Comparison of ENCODE assay signal across 8 cellular contexts in the genomic region with DNA sequence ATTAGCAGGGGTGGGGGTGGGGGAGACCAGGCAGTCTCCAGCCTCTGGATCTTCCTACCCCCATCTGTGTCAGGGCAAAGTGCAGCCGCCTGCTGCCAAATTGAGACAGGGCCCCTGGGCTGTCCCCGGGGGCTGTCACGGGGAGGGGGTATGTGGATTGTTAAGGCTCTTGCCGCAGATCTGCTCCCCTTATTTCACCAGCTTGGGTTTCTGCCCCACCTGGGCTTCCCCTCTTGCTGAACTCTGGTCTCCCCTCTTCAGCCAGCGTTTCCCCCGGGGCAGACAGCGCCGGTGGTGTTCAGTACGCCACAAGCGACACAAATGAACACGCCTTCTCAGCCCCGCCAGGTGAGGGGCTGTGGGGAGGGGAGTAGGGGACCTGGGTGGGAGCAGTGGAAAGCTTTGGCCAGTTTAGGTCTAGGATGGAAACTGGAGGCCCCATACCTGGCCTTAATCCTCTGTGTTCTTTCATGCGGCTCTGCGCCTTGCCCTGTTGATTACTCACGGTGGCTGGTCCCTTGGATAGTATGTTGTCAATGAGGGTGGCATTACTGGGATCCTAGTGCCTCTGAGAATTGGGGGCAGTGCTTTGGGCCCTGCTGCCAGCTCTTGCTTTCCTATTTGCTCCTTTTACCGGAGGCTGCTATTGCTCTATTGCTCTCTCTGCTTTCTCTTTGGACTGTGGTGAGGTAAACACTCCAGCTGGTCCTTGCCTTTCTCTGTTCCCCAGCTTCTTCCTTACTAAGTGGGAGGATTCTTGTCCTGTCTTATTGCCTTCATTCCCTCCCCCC. TPM values are rescaled to one million over a fixed set of nuclear protein-coding genes. Genes with fewer than 3 reads are reported as not detected.
DNase-seq lines count a peak whose midpoint lies in the region; ATAC-seq and TF ChIP-seq lines count a peak whose summit lies in the region.

No MANE protein-coding gene starts in this region.

- WGBS in heart left ventricle, 4 donors = 26 to 38% (median 33%) methylated on average over 10 to 16 of the region's 16 CpGs
- 16 to 48% (median 41%) methylated on average over 15 to 16 of the region's 16 CpGs for WGBS in adipose tissue, 3 donors
- 34 to 42% methylated on average over 16 of the region's 16 CpGs for WGBS in tibial nerve, 2 donors

- intact Hi-C loops in heart left ventricle (cut with DNase I) = loop anchor here in 6 of 10 donors (2.0 to 10.0 kb wide), 6 partner anchors 21 to 141 kb away; partner anchors contain the start of genes FAM131A (in 3 of the 6), ABCF3 (in 2 of the 6), AP2M1 (in 1 of the 6) and CLCN2 (in 1 of the 6)
- intact Hi-C loops in left ventricle myocardium superior (cut with micrococcal nuclease) = no loop called here

- ATAC-seq in heart left ventricle (no peak), left ventricle myocardium superior (no peak), left lobe of liver (peak; percentile 47), GM18502 (IDR thresholded peaks at IDR 0.05; ENCODE audit: poor library complexity, unreplicated experiment) (no peak), HG02852 (IDR thresholded peaks at IDR 0.05; ENCODE audit: unreplicated experiment) (no peak)

- TF ChIP-seq POLR2A in heart left ventricle (IDR thresholded peaks at IDR 0.05) = no peak
- no peak for TF ChIP-seq POLR2A in tibial nerve (IDR thresholded peaks at IDR 0.05)

- no peaks in the 10 kb centered on the region for H3K9me3 ChIP-seq in heart left ventricle
- no peaks in the 10 kb centered on the region for H3K9me3 ChIP-seq in tibial nerve

- H3K27ac ChIP-seq in heart left ventricle (peak overlapping the region in 11 of 12 donors; percentile 89 to 99 (median 97)), adipose tissue (ENCODE audit: low read depth, low read length) (peak overlapping the region; percentile 43), tibial nerve (peak overlapping the region; percentile 84 to 99 (median 97))

- no peak for TF ChIP-seq CTCF in heart left ventricle (IDR thresholded peaks at IDR 0.05)
- TF ChIP-seq CTCF in tibial nerve (IDR thresholded peaks at IDR 0.05) = no peak

- TF ChIP-seq EP300 in tibial nerve (IDR thresholded peaks at IDR 0.05) = no peak

- H3K36me3 ChIP-seq in heart left ventricle (peaks cover 0 to 42% (median 28%) of the 10 kb centered on the region in 9 donors), tibial nerve (peaks cover 2 to 30% (median 7%) of the 10 kb centered on the region in 3 donors)

- peaks cover 4 to 60% (median 52%) of the 10 kb centered on the region in 12 donors for H3K4me1 ChIP-seq in heart left ventricle
- peaks cover 0 to 62% (median 41%) of the 10 kb centered on the region in 4 donors for H3K4me1 ChIP-seq in tibial nerve

- peak in 2 of 5 donors; percentile 23 to 28 for DNase-seq in heart left ventricle
- DNase-seq in left ventricle myocardium superior = no peak
- peak; percentile 70 for DNase-seq in left lobe of liver (ENCODE audit: low spot score)
- DNase-seq in tibial nerve (ENCODE audit: low spot score in 2 of 2) = no peak
- DNase-seq in NCI-H1930 (lab: John Stamatoyannopoulos, UW) = no peak

- H3K4me3 ChIP-seq in heart left ventricle (peak overlapping the region; percentile 46 to 92 (median 88)), tibial nerve (peak overlapping the region; percentile 48 to 98 (median 88))

- H3K27me3 ChIP-seq in heart left ventricle (no peaks in the 10 kb centered on the region), tibial nerve (no peaks in the 10 kb centered on the region)

RNA-seq across cellular contexts. Expression of gene EIF4G1, which starts 1.7 kb away (rescaled TPM):
- total RNA-seq in heart left ventricle (100 to 1,000 TPM; 211 to 406 (median 229) TPM), left ventricle myocardium superior (250 TPM), left lobe of liver (341 TPM), tibial nerve (100 to 1,000 TPM; 173 to 248 (median 192) TPM)
- polyA plus RNA-seq in heart left ventricle (100 to 1,000 TPM; 178 to 407 TPM), adipose tissue (100 to 1,000 TPM; 114 to 271 (median 178) TPM)

RNA-seq across cellular contexts. Expression of gene PSMD2, which starts 17.0 kb away (rescaled TPM):
- total RNA-seq in heart left ventricle (100 to 1,000 TPM; 198 to 314 (median 232) TPM), left ventricle myocardium superior (242 TPM), left lobe of liver (94.1 TPM), tibial nerve (100 to 1,000 TPM; 122 to 226 (median 152) TPM)
- polyA plus RNA-seq in heart left ventricle (100 to 1,000 TPM in 1 of 2 donors, 10 to 100 TPM in 1; 82.3 to 443 TPM), adipose tissue (100 to 1,000 TPM in 2 of 3 donors, 10 to 100 TPM in 1; 74.6 to 181 (median 139) TPM)

RNA-seq across cellular contexts. Expression of gene FAM131A, which starts 21.3 kb away (rescaled TPM):
- total RNA-seq in heart left ventricle = 10 to 100 TPM; 21.9 to 53.2 (median 30.9) TPM
- 10 to 100 TPM; 24.1 to 36.9 TPM for polyA plus RNA-seq in heart left ventricle
- total RNA-seq in left ventricle myocardium superior = 41.0 TPM
- polyA plus RNA-seq in adipose tissue = 10 to 100 TPM in 2 of 3 donors, 1 to 10 TPM in 1; 7.6 to 16.5 (median 13.9) TPM
- 2.5 TPM for total RNA-seq in left lobe of liver
- total RNA-seq in tibial nerve = 10 to 100 TPM; 35.0 to 45.3 (median 39.6) TPM

RNA-seq across cellular contexts. Expression of gene ECE2, which starts 40.2 kb away (rescaled TPM):
- under 1 TPM in 1 of 9 donors, not detected in 8; 0.10 TPM for total RNA-seq in heart left ventricle
- not detected for polyA plus RNA-seq in heart left ventricle
- not detected for total RNA-seq in left ventricle myocardium superior
- 1 to 10 TPM in 1 of 3 donors, not detected in 2; 5.5 TPM for polyA plus RNA-seq in adipose tissue
- total RNA-seq in left lobe of liver = not detected
- not detected for total RNA-seq in tibial nerve

RNA-seq across cellular contexts. Expression of gene CLCN2, which starts 45.3 kb away (rescaled TPM):
- total RNA-seq in heart left ventricle (1 to 10 TPM; 1.3 to 3.6 (median 2.0) TPM), left ventricle myocardium superior (3.6 TPM), left lobe of liver (4.8 TPM), tibial nerve (10 to 100 TPM; 51.3 to 86.3 (median 54.9) TPM)
- polyA plus RNA-seq in heart left ventricle (1 to 10 TPM; 1.2 to 2.7 TPM), adipose tissue (1 to 10 TPM; 2.8 to 4.3 (median 3.1) TPM)

Comparison
In these comparisons a context has a peak if more than half of its experiments do, and no peak if none do; other contexts are left out.
1. H3K27ac ChIP-seq: peak in every context shown above with its lines; median percentile 97 in heart left ventricle; 97 in tibial nerve; 43 in adipose tissue.